In genomic region chr19:57191141-57192063, GRCh38 we compare ENCODE assay signal across 1 cellular context.
TF ChIP-seq lines count a peak whose summit lies in the region.

Gene ZNF264 (plus strand): TSS chr19:57191500. CDS start chr19:57191914, 414 bp downstream.

TF ChIP-seq in GM12878, 131 proteins besides CTCF, POLR2A, EP300 and RAD21 (continued from another document and continues in another):
- TF ChIP-seq, protein P1, sequence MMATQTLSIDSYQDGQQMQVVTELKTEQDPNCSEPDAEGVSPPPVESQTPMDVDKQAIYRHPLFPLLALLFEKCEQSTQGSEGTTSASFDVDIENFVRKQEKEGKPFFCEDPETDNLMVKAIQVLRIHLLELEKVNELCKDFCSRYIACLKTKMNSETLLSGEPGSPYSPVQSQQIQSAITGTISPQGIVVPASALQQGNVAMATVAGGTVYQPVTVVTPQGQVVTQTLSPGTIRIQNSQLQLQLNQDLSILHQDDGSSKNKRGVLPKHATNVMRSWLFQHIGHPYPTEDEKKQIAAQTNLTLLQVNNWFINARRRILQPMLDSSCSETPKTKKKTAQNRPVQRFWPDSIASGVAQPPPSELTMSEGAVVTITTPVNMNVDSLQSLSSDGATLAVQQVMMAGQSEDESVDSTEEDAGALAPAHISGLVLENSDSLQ (IDR thresholded peaks at IDR 0.05): peak; percentile 63
- TF ChIP-seq, protein P2, sequence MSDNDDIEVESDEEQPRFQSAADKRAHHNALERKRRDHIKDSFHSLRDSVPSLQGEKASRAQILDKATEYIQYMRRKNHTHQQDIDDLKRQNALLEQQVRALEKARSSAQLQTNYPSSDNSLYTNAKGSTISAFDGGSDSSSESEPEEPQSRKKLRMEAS (IDR thresholded peaks at IDR 0.05; ENCODE audit: low read depth, low read length): no peak; the same call in 1 of the 2 replicates
- TF ChIP-seq PAX5 (IDR thresholded peaks at IDR 0.05; ENCODE audit: borderline replicate concordance, low read depth, low read length) (no peak), FOS (IDR thresholded peaks at IDR 0.05; ENCODE audit: borderline replicate concordance, extremely low read depth, insufficient read length) (no peak), SIX5 (IDR thresholded peaks at IDR 0.05; ENCODE audit: low read depth, low read length, severe bottlenecking) (no peak), SMC3 (IDR thresholded peaks at IDR 0.05; ENCODE audit: borderline replicate concordance, low read length) (no peak), IKZF1 (conservative IDR thresholded peaks at IDR 0.05) (peak; percentile 87), CEBPZ (IDR thresholded peaks at IDR 0.05; ENCODE audit: low read depth, low read length) (no peak), TAF1 (IDR thresholded peaks at IDR 0.05; ENCODE audit: borderline replicate concordance, low read depth, low read length) (peak; percentile 83), MTA3 (IDR thresholded peaks at IDR 0.05; ENCODE audit: borderline replicate concordance, low read length) (no peak), FOXM1 (IDR thresholded peaks at IDR 0.05; ENCODE audit: low read depth, low read length) (no peak), ZBTB40 (IDR thresholded peaks at IDR 0.05; ENCODE audit: borderline replicate concordance) (peak; percentile 87), SREBF2 (IDR thresholded peaks at IDR 0.05; ENCODE audit: low read length) (no peak), SMARCA5 (IDR thresholded peaks at IDR 0.05) (peak; percentile 72), YY1 (IDR thresholded peaks at IDR 0.05; ENCODE audit: low read depth, low read length) (peak; percentile 96), EZH2 (IDR thresholded peaks at IDR 0.05; ENCODE audit: borderline replicate concordance, control insufficient read depth, low read depth, low read length) (no peak), BHLHE40 (IDR thresholded peaks at IDR 0.05; ENCODE audit: borderline replicate concordance in 1 of 2, low read depth in 2 of 2, low read length in 1 of 2) (peak in 1 of 2 experiments; percentile 15; a peak in 2 of 4 replicates), MEF2B (IDR thresholded peaks at IDR 0.05; ENCODE audit: partially characterized antibody, poor library complexity, severe bottlenecking) (peak; percentile 31), BRCA1 (IDR thresholded peaks at IDR 0.05; ENCODE audit: low read depth, low read length) (no peak), BACH1 (IDR thresholded peaks at IDR 0.05; ENCODE audit: borderline replicate concordance) (0 out of 2 replicates have a peak, but pooled peaks have one; percentile 33), CBFB (IDR thresholded peaks at IDR 0.05; ENCODE audit: low read depth) (peak; percentile 60), CREM (IDR thresholded peaks at IDR 0.05; ENCODE audit: low read depth) (no peak; the same call in 1 of the 2 replicates), GATAD2B (conservative IDR thresholded peaks at IDR 0.05; ENCODE audit: low read depth) (0 out of 2 replicates have a peak, but pooled peaks have one; percentile 55), CHD2 (IDR thresholded peaks at IDR 0.05; ENCODE audit: borderline replicate concordance, low read depth, low read length) (no peak), WRNIP1 (IDR thresholded peaks at IDR 0.05; ENCODE audit: borderline replicate concordance, low read depth, low read length) (no peak), CBX5 (IDR thresholded peaks at IDR 0.05; ENCODE audit: low read depth) (no peak), LARP7 (IDR thresholded peaks at IDR 0.05) (0 out of 2 replicates have a peak, but pooled peaks have one; percentile 50), JUNB (IDR thresholded peaks at IDR 0.05) (no peak; the same call in 1 of the 2 replicates), IRF3 (IDR thresholded peaks at IDR 0.05) (no peak), BCL11A (IDR thresholded peaks at IDR 0.05; ENCODE audit: low read depth, low read length) (no peak), RELA (IDR thresholded peaks at IDR 0.05; ENCODE audit: borderline replicate concordance, partially characterized antibody) (peak; percentile 37), ZBED1 (IDR thresholded peaks at IDR 0.05; ENCODE audit: borderline replicate concordance) (no peak), RB1 (IDR thresholded peaks at IDR 0.05; ENCODE audit: borderline replicate concordance) (peak; percentile 41; the same call in 1 of the 2 replicates), ZNF274 (IDR thresholded peaks at IDR 0.05; ENCODE audit: insufficient read depth, insufficient read length) (no peak), ESRRA (IDR thresholded peaks at IDR 0.05; ENCODE audit: low read length) (no peak), NFYA (IDR thresholded peaks at IDR 0.05; ENCODE audit: borderline replicate concordance, low read depth, low read length) (no peak), POU2F2 (IDR thresholded peaks at IDR 0.05; ENCODE audit: borderline replicate concordance, low read depth, low read length) (peak; percentile 78), SIN3A (IDR thresholded peaks at IDR 0.05; ENCODE audit: low read depth, low read length) (0 out of 2 replicates have a peak, but pooled peaks have one; percentile 16)
- TF ChIP-seq, protein P3, sequence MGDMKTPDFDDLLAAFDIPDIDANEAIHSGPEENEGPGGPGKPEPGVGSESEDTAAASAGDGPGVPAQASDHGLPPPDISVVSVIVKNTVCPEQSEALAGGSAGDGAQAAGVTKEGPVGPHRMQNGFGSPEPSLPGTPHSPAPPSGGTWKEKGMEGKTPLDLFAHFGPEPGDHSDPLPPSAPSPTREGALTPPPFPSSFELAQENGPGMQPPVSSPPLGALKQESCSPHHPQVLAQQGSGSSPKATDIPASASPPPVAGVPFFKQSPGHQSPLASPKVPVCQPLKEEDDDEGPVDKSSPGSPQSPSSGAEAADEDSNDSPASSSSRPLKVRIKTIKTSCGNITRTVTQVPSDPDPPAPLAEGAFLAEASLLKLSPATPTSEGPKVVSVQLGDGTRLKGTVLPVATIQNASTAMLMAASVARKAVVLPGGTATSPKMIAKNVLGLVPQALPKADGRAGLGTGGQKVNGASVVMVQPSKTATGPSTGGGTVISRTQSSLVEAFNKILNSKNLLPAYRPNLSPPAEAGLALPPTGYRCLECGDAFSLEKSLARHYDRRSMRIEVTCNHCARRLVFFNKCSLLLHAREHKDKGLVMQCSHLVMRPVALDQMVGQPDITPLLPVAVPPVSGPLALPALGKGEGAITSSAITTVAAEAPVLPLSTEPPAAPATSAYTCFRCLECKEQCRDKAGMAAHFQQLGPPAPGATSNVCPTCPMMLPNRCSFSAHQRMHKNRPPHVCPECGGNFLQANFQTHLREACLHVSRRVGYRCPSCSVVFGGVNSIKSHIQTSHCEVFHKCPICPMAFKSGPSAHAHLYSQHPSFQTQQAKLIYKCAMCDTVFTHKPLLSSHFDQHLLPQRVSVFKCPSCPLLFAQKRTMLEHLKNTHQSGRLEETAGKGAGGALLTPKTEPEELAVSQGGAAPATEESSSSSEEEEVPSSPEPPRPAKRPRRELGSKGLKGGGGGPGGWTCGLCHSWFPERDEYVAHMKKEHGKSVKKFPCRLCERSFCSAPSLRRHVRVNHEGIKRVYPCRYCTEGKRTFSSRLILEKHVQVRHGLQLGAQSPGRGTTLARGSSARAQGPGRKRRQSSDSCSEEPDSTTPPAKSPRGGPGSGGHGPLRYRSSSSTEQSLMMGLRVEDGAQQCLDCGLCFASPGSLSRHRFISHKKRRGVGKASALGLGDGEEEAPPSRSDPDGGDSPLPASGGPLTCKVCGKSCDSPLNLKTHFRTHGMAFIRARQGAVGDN (IDR thresholded peaks at IDR 0.05): peak; percentile 76
- TF ChIP-seq, protein P4, sequence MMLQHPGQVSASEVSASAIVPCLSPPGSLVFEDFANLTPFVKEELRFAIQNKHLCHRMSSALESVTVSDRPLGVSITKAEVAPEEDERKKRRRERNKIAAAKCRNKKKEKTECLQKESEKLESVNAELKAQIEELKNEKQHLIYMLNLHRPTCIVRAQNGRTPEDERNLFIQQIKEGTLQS (IDR thresholded peaks at IDR 0.05; ENCODE audit: borderline replicate concordance, extremely low read depth, low read depth, low read length): no peak
- TF ChIP-seq, protein P5, sequence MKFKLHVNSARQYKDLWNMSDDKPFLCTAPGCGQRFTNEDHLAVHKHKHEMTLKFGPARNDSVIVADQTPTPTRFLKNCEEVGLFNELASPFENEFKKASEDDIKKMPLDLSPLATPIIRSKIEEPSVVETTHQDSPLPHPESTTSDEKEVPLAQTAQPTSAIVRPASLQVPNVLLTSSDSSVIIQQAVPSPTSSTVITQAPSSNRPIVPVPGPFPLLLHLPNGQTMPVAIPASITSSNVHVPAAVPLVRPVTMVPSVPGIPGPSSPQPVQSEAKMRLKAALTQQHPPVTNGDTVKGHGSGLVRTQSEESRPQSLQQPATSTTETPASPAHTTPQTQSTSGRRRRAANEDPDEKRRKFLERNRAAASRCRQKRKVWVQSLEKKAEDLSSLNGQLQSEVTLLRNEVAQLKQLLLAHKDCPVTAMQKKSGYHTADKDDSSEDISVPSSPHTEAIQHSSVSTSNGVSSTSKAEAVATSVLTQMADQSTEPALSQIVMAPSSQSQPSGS (IDR thresholded peaks at IDR 0.05; ENCODE audit: low read length): no peak
- TF ChIP-seq, protein P6, sequence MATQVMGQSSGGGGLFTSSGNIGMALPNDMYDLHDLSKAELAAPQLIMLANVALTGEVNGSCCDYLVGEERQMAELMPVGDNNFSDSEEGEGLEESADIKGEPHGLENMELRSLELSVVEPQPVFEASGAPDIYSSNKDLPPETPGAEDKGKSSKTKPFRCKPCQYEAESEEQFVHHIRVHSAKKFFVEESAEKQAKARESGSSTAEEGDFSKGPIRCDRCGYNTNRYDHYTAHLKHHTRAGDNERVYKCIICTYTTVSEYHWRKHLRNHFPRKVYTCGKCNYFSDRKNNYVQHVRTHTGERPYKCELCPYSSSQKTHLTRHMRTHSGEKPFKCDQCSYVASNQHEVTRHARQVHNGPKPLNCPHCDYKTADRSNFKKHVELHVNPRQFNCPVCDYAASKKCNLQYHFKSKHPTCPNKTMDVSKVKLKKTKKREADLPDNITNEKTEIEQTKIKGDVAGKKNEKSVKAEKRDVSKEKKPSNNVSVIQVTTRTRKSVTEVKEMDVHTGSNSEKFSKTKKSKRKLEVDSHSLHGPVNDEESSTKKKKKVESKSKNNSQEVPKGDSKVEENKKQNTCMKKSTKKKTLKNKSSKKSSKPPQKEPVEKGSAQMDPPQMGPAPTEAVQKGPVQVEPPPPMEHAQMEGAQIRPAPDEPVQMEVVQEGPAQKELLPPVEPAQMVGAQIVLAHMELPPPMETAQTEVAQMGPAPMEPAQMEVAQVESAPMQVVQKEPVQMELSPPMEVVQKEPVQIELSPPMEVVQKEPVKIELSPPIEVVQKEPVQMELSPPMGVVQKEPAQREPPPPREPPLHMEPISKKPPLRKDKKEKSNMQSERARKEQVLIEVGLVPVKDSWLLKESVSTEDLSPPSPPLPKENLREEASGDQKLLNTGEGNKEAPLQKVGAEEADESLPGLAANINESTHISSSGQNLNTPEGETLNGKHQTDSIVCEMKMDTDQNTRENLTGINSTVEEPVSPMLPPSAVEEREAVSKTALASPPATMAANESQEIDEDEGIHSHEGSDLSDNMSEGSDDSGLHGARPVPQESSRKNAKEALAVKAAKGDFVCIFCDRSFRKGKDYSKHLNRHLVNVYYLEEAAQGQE (IDR thresholded peaks at IDR 0.05; ENCODE audit: low read depth, low read length): peak; percentile 29; the same call in 1 of the 2 replicates
